8 cellular contexts compared by ENCODE assay signal in genomic region chr6:151765444-151765886, GRCh38. TPM values are rescaled to one million over a fixed set of nuclear protein-coding genes. Genes with fewer than 3 reads are reported as not detected.
DNase-seq lines count a peak whose midpoint lies in the region; ATAC-seq and TF ChIP-seq lines count a peak whose summit lies in the region.

No MANE protein-coding gene starts in this region.

- H3K4me1 Mint-ChIP-seq in stimulated activated naive B cell treated with anti-CD40 and anti-IgM and Interleukin-4, amounts not matched to agents 10 μg/mL and 1 μg/mL and 100 μg/mL, for 72 hours, result peaks cover 6 to 12% of the 10 kb centered on the region in 2 donors

- H3K27ac Mint-ChIP-seq in stimulated activated naive B cell treated with anti-CD40 and anti-IgM and Interleukin-4, amounts not matched to agents 10 μg/mL and 1 μg/mL and 100 μg/mL, for 72 hours, result no peak overlapping the region

- peak; percentile 35 for ATAC-seq in RWPE2 (ENCODE audit: low read depth)
- ATAC-seq in stimulated activated naive B cell treated with anti-CD40 and anti-IgM and Interleukin-4, amounts not matched to agents 10 μg/mL and 1 μg/mL and 100 μg/mL, for 72 hours (replicated peaks), result peak; percentile 51 to 53

- H3K4me1 ChIP-seq in RWPE2 (ENCODE audit: insufficient read depth, poor library complexity, severe bottlenecking), result peaks cover 17% of the 10 kb centered on the region

- H3K27me3 ChIP-seq in RWPE2 (ENCODE audit: insufficient read depth, poor library complexity, severe bottlenecking), result no peaks in the 10 kb centered on the region
- no peaks in the 10 kb centered on the region for H3K27me3 ChIP-seq in kidney epithelial cell (ENCODE audit: control insufficient read depth, insufficient read depth, low read length)

- peak overlapping the region; percentile 52 for H3K27ac ChIP-seq in RWPE2 (ENCODE audit: poor library complexity, severe bottlenecking)

- DNase-seq in activated CD4-positive, alpha-beta T cell treated with anti-CD3 and anti-CD28 coated beads for 24 hours (ENCODE audit: low read depth in 2 of 2), result peak; percentile 11 to 18
- no peak for DNase-seq in activated CD4-positive, alpha-beta T cell treated with anti-CD3 and anti-CD28 coated beads for 1 hour
- DNase-seq in H4 (ENCODE audit: low spot score) (peak; percentile 42), Kasumi-1 (lab: John Stamatoyannopoulos, UW) (peak; percentile 78 to 88), RWPE2 (ENCODE audit: low spot score) (no peak), kidney epithelial cell (ENCODE audit: low read depth) (peak; percentile 45)
- DNase-seq in central memory CD4-positive, alpha-beta T cell, result peak; percentile 29
- DNase-seq in stimulated activated naive B cell treated with anti-CD40 and anti-IgM and Interleukin-4, amounts not matched to agents 10 μg/mL and 1 μg/mL and 100 μg/mL, for 72 hours, result peak; percentile 35

- H3K4me3 ChIP-seq in RWPE2 (ENCODE audit: severe bottlenecking) (no peak overlapping the region), kidney epithelial cell (ENCODE audit: low read depth, low read length) (no peak overlapping the region)

- H3K9me3 Mint-ChIP-seq in stimulated activated naive B cell treated with anti-CD40 and anti-IgM and Interleukin-4, amounts not matched to agents 10 μg/mL and 1 μg/mL and 100 μg/mL, for 72 hours, result no peaks in the 10 kb centered on the region

- H3K4me3 Mint-ChIP-seq in stimulated activated naive B cell treated with anti-CD40 and anti-IgM and Interleukin-4, amounts not matched to agents 10 μg/mL and 1 μg/mL and 100 μg/mL, for 72 hours, result no peak overlapping the region

- peaks cover 14 to 17% of the 10 kb centered on the region in 2 donors for H3K27me3 Mint-ChIP-seq in stimulated activated naive B cell treated with anti-CD40 and anti-IgM and Interleukin-4, amounts not matched to agents 10 μg/mL and 1 μg/mL and 100 μg/mL, for 72 hours

- peak; percentile 86 for TF ChIP-seq CTCF in RWPE2 (IDR thresholded peaks at IDR 0.05; ENCODE audit: poor library complexity, severe bottlenecking)
- peak; percentile 72 for TF ChIP-seq CTCF in kidney epithelial cell (IDR thresholded peaks at IDR 0.05; ENCODE audit: insufficient read depth, low read length, poor library complexity, severe bottlenecking)

- H3K36me3 Mint-ChIP-seq in stimulated activated naive B cell treated with anti-CD40 and anti-IgM and Interleukin-4, amounts not matched to agents 10 μg/mL and 1 μg/mL and 100 μg/mL, for 72 hours, result no peaks in the 10 kb centered on the region

- H3K36me3 ChIP-seq in RWPE2 (ENCODE audit: low read depth), result no peaks in the 10 kb centered on the region; the same call in 1 of the 2 replicates
- H3K36me3 ChIP-seq in kidney epithelial cell (ENCODE audit: control insufficient read depth, insufficient read depth, low read length), result no peaks in the 10 kb centered on the region

- H3K9me3 ChIP-seq in RWPE2 (ENCODE audit: severe bottlenecking), result no peaks in the 10 kb centered on the region

RNA-seq across cellular contexts. Expression of gene ESR1, which starts 42.0 kb away (rescaled TPM):
- total RNA-seq in H4 (2014; rRNA removed; shearing (Covaris generic)), result not detected in 2 replicates
- not detected in 2 replicates for total RNA-seq in kidney epithelial cell

Comparison
In these comparisons a context has a peak if more than half of its experiments do, and no peak if none do; other contexts are left out.
1. DNase-seq: peak in activated CD4-positive, alpha-beta T cell treated with anti-CD3 and anti-CD28 coated beads for 24 hours (2 of 2), H4 (single experiment), Kasumi-1 (2 of 2), central memory CD4-positive, alpha-beta T cell (single experiment), kidney epithelial cell (single experiment) and stimulated activated naive B cell treated with anti-CD40 and anti-IgM and Interleukin-4, amounts not matched to agents 10 μg/mL and 1 μg/mL and 100 μg/mL, for 72 hours (single experiment); none in activated CD4-positive, alpha-beta T cell treated with anti-CD3 and anti-CD28 coated beads for 1 hour (single experiment) and RWPE2 (single experiment).